In genomic region chr20:37259865-37260264, GRCh38 we compare ENCODE assay signal across 18 cellular contexts. TPM values are rescaled to one million over a fixed set of nuclear protein-coding genes. Genes with fewer than 3 reads are reported as not detected.
"Had no signal": no experiment of that assay in that cellular context is flagged by ENCODE, and none has a peak within 500 bp of the region (broad histone marks: within the 10 kb centered on the region; RNA-seq: fewer than 3 reads in every experiment).

No MANE protein-coding gene starts in this region.

- H3K36me3 ChIP-seq: esophagus muscularis mucosa, prostate gland, suprapubic skin, upper lobe of left lung had no signal

- H3K27ac Mint-ChIP-seq: activated CD4-positive, alpha-beta memory T cell treated with anti-CD3 and anti-CD28 coated beads for 36 hours; activated naive CD8-positive, alpha-beta T cell treated with anti-CD3 and anti-CD28 coated beads for 36 hours; naive thymus-derived CD8-positive, alpha-beta T cell had no signal

- ATAC-seq: naive thymus-derived CD8-positive, alpha-beta T cell; sciatic nerve; stimulated activated naive CD8-positive, alpha-beta T cell treated with anti-CD3 and anti-CD28 coated beads, Interleukin-15, Interleukin-2, amounts not matched to agents 100 U/mL and 50 U/mL, for 24 hours had no signal

- H3K4me3 Mint-ChIP-seq: activated CD4-positive, alpha-beta memory T cell treated with anti-CD3 and anti-CD28 coated beads for 36 hours; activated naive CD8-positive, alpha-beta T cell treated with anti-CD3 and anti-CD28 coated beads for 36 hours; naive thymus-derived CD8-positive, alpha-beta T cell had no signal

- H3K27me3 ChIP-seq: upper lobe of left lung had no signal

- H3K9me3 Mint-ChIP-seq: activated CD4-positive, alpha-beta memory T cell treated with anti-CD3 and anti-CD28 coated beads for 36 hours; activated naive CD8-positive, alpha-beta T cell treated with anti-CD3 and anti-CD28 coated beads for 36 hours; naive thymus-derived CD8-positive, alpha-beta T cell had no signal

- H3K9me3 ChIP-seq: prostate gland, suprapubic skin, upper lobe of left lung had no signal

- H3K36me3 Mint-ChIP-seq: activated CD4-positive, alpha-beta memory T cell treated with anti-CD3 and anti-CD28 coated beads for 36 hours; activated naive CD8-positive, alpha-beta T cell treated with anti-CD3 and anti-CD28 coated beads for 36 hours; naive thymus-derived CD8-positive, alpha-beta T cell had no signal

- DNase-seq: activated CD4-positive, alpha-beta memory T cell treated with anti-CD3 and anti-CD28 coated beads for 36 hours; activated gamma-delta T cell treated with Interleukin-2 at 50 U/mL for 16 hours; activated naive CD8-positive, alpha-beta T cell treated with anti-CD3 and anti-CD28 coated beads for 36 hours; activated T-cell treated with anti-CD3 and anti-CD28 coated beads, Interleukin-2, amount 50 U/mL, for 48 hours; cerebellar nuclear complex; naive thymus-derived CD8-positive, alpha-beta T cell; occipital lobe; stimulated activated CD4-positive, alpha-beta T cell treated with anti-CD3 and anti-CD28 coated beads, Interleukin-2, amount 100 ng/mL, for 24 hours; stimulated activated naive CD8-positive, alpha-beta T cell treated with anti-CD3 and anti-CD28 coated beads, Interleukin-15, Interleukin-2, amounts not matched to agents 100 U/mL and 50 U/mL, for 24 hours; upper lobe of left lung had no signal

- H3K27ac ChIP-seq: esophagus muscularis mucosa, prostate gland, suprapubic skin, upper lobe of left lung had no signal

- H3K4me1 ChIP-seq: esophagus muscularis mucosa, prostate gland, upper lobe of left lung had no signal

- H3K4me1 Mint-ChIP-seq: activated naive CD8-positive, alpha-beta T cell treated with anti-CD3 and anti-CD28 coated beads for 36 hours; naive thymus-derived CD8-positive, alpha-beta T cell had no signal

- H3K4me3 ChIP-seq: esophagus muscularis mucosa, prostate gland, suprapubic skin, upper lobe of left lung had no signal

RNA-seq across cellular contexts. Expression of gene GHRH, which starts 1.7 kb away (rescaled TPM):
- total RNA-seq: activated CD4-positive, alpha-beta memory T cell treated with anti-CD3 and anti-CD28 coated beads for 36 hours; activated naive CD8-positive, alpha-beta T cell treated with anti-CD3 and anti-CD28 coated beads for 36 hours; dermis microvascular lymphatic vessel endothelial cell; esophagus muscularis mucosa; fibroblast of villous mesenchyme; lung microvascular endothelial cell; mononuclear cell; naive thymus-derived CD8-positive, alpha-beta T cell; occipital lobe; prostate gland; sciatic nerve; suprapubic skin; upper lobe of left lung had no signal
